In genomic region chr2:230865766-230866703, GRCh38 we compare ENCODE assay signal across 8 cellular contexts. TPM values are rescaled to one million over a fixed set of nuclear protein-coding genes. Genes with fewer than 3 reads are reported as not detected.
DNase-seq lines count a peak whose midpoint lies in the region; ATAC-seq and TF ChIP-seq lines count a peak whose summit lies in the region.

No MANE protein-coding gene starts in this region.

- peak overlapping the region; percentile 83 for H3K9ac ChIP-seq in mucosa of stomach (ENCODE audit: low read length)

- peak in 2 of 3 experiments; percentile 55 to 59 for DNase-seq in NCI-H1417 (lab: John Stamatoyannopoulos, UW)
- DNase-seq in NCI-H1417 treated with DMSO at 0.1 percent for 48 hours (lab: John Stamatoyannopoulos, UW) = no peak
- peak in 1 of 2 experiments; percentile 37 for DNase-seq in SJSA1 (ENCODE audit: low read depth in 1 of 2, low spot score in 2 of 2)
- peak in 8 of 10 donors; percentile 60 to 79 (median 68) for DNase-seq in dorsolateral prefrontal cortex
- DNase-seq in vagina (ENCODE audit: extremely low spot score in 2 of 2) = peak; percentile 84 to 93
- DNase-seq in GM10248 (ENCODE audit: extremely low spot score) = no peak
- no peak for DNase-seq in foreskin keratinocyte

- H3K4me1 ChIP-seq in SJSA1 (replicated peaks) (peaks cover 18% of the 10 kb centered on the region), mucosa of stomach (ENCODE audit: control insufficient read depth, insufficient read depth, low read length) (peaks cover 18% of the 10 kb centered on the region), vagina (peaks cover 68% of the 10 kb centered on the region), foreskin keratinocyte (no peaks in the 10 kb centered on the region)

- POLR2A ChIA-PET in GM10248 (lab: Yijun Ruan, JAX) = no interaction called here

- H3K27ac ChIP-seq in SJSA1 (no peak overlapping the region), dorsolateral prefrontal cortex (peak overlapping the region in 58 of 59 donors; percentile 11 to 97 (median 86)), vagina (peak overlapping the region; percentile 67), foreskin keratinocyte (no peak overlapping the region)

- TF ChIP-seq POLR2A in vagina (IDR thresholded peaks at IDR 0.05) = no peak

- intact Hi-C loops in dorsolateral prefrontal cortex (cut with DNase I) = loop anchor here (5.0 to 10.0 kb wide), 2 partner anchors 169 to 171 kb away; partner anchors contain the start of gene C2orf72 (in 2 of the 2)
- intact Hi-C loops in vagina (cut with DNase I) = no loop called here

- H3K27me3 ChIP-seq in SJSA1 (replicated peaks) (no peaks in the 10 kb centered on the region), dorsolateral prefrontal cortex (no peaks in the 10 kb centered on the region), mucosa of stomach (ENCODE audit: control insufficient read depth, insufficient read depth, low read length) (peaks cover 21% of the 10 kb centered on the region), vagina (no peaks in the 10 kb centered on the region), foreskin keratinocyte (peaks cover 20% of the 10 kb centered on the region)

- H3K36me3 ChIP-seq in SJSA1 (peaks cover 11% of the 10 kb centered on the region), mucosa of stomach (ENCODE audit: control insufficient read depth, insufficient read depth, low read length) (no peaks in the 10 kb centered on the region), vagina (no peaks in the 10 kb centered on the region)

- CTCF ChIA-PET in GM10248 (lab: Yijun Ruan, JAX) = interaction anchor here (1.0 to 4.0 kb wide), 11 partner anchors 9 to 187 kb away, joined by 3 to 35 read pairs (median 5); no protein-coding TSS in a partner anchor

- peak in 14 of 56 donors; percentile 8 to 27 (median 16) for TF ChIP-seq CTCF in dorsolateral prefrontal cortex (IDR thresholded peaks at IDR 0.05 in 54 of 56, conservative IDR thresholded peaks at IDR 0.05 in 2 of 56; ENCODE audit: low read depth in 1 of 56, partially characterized antibody in 56 of 56)
- no peak for TF ChIP-seq CTCF in vagina (IDR thresholded peaks at IDR 0.05)
- no peak for TF ChIP-seq CTCF in GM10248 (IDR thresholded peaks at IDR 0.05; ENCODE audit: control extremely low read depth, extremely low read depth, low read depth, missing control alignments)
- TF ChIP-seq CTCF in foreskin keratinocyte (conservative IDR thresholded peaks at IDR 0.05) = no peak

- ATAC-seq in foreskin keratinocyte = no peak

- H3K4me3 ChIP-seq in SJSA1 (peak overlapping the region; percentile 97), dorsolateral prefrontal cortex (peak overlapping the region; percentile 46 to 98 (median 86)), mucosa of stomach (ENCODE audit: low read length) (no peak overlapping the region), vagina (peak overlapping the region; percentile 68 to 84)

- peaks cover 4% of the 10 kb centered on the region for H3K9me3 ChIP-seq in SJSA1 (replicated peaks)
- H3K9me3 ChIP-seq in mucosa of stomach (ENCODE audit: control insufficient read depth, low read length) = no peaks in the 10 kb centered on the region
- H3K9me3 ChIP-seq in vagina = no peaks in the 10 kb centered on the region

RNA-seq across cellular contexts. Expression of gene ITM2C, which starts 1.3 kb away (rescaled TPM):
- total RNA-seq in SJSA1 (2014; rRNA removed; shearing (Covaris generic)) = 161 and 216 TPM in 2 replicates
- total RNA-seq in dorsolateral prefrontal cortex = 1,000 to 10,000 TPM in 1 of 120 experiments, 100 to 1,000 TPM in 119; 391 to 1,107 (median 596) TPM
- total RNA-seq in vagina = 86.2 TPM
- total RNA-seq in foreskin keratinocyte = 51.2 and 51.6 TPM in 2 replicates
- 53.7 and 56.0 TPM in 2 replicates for polyA plus RNA-seq in foreskin keratinocyte

RNA-seq across cellular contexts. Expression of gene GPR55, which starts 59.0 kb away (rescaled TPM):
- 2.6 and 5.7 TPM in 2 replicates for total RNA-seq in SJSA1 (2014; rRNA removed; shearing (Covaris generic))
- total RNA-seq in dorsolateral prefrontal cortex (1 to 10 TPM in 74 of 120 experiments, under 1 TPM in 46; 0.14 to 6.3 (median 1.2) TPM), vagina (2.7 TPM), foreskin keratinocyte (not detected in 2 replicates)
- not detected in 2 replicates for polyA plus RNA-seq in foreskin keratinocyte

Comparison
In these comparisons a context has a peak if more than half of its experiments do, and no peak if none do; other contexts are left out.
1. DNase-seq: peak in NCI-H1417 (2 of 3), dorsolateral prefrontal cortex (8 of 10) and vagina (2 of 2); none in NCI-H1417 treated with DMSO at 0.1 percent for 48 hours (single experiment), GM10248 (single experiment) and foreskin keratinocyte (0 of 2).
2. H3K27ac ChIP-seq: peak in dorsolateral prefrontal cortex (58 of 59) and vagina (single experiment); none in SJSA1 (single experiment) and foreskin keratinocyte (single experiment).